Comparison of ENCODE assay signal across 1 cellular context in the genomic region with DNA sequence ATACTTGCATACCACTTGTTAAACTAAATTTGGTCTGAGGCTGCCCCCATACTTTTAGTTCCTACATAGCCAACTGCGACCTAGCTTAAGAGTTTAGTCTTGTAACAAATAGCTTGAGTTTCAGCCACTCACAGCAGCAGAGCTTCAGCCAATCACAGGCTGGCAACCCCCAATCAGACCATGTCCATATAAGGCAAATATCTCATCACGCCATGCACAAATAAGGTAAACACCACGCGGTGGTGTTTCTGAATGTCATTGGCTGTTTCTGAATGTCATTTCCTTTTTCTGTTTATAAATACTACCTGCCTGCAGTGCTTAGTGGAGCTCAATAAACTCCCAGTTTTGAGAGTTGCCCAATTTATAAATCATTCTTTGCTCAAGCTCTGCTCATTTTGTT.
TF ChIP-seq lines count a peak whose summit lies in the region.

No MANE protein-coding gene starts in this region.

TF ChIP-seq in IMR-90, 13 proteins besides CTCF, POLR2A, EP300 and RAD21 (continued from another document):
- TF ChIP-seq, protein P1, sequence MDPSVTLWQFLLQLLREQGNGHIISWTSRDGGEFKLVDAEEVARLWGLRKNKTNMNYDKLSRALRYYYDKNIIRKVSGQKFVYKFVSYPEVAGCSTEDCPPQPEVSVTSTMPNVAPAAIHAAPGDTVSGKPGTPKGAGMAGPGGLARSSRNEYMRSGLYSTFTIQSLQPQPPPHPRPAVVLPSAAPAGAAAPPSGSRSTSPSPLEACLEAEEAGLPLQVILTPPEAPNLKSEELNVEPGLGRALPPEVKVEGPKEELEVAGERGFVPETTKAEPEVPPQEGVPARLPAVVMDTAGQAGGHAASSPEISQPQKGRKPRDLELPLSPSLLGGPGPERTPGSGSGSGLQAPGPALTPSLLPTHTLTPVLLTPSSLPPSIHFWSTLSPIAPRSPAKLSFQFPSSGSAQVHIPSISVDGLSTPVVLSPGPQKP (IDR thresholded peaks at IDR 0.05; ENCODE audit: borderline replicate concordance, low read depth, low read length), result no peak
- TF ChIP-seq MAFK (IDR thresholded peaks at IDR 0.05; ENCODE audit: low read depth, low read length), result no peak
- TF ChIP-seq CHD1 (IDR thresholded peaks at IDR 0.05; ENCODE audit: low read depth, low read length), result no peak
- no peak for TF ChIP-seq BHLHE40 (IDR thresholded peaks at IDR 0.05; ENCODE audit: low read depth, low read length)
- TF ChIP-seq NFE2L2 (IDR thresholded peaks at IDR 0.05; ENCODE audit: low read depth, low read length), result no peak
- no peak for TF ChIP-seq FOS (IDR thresholded peaks at IDR 0.05; ENCODE audit: low read depth, low read length)
- TF ChIP-seq, protein P2, sequence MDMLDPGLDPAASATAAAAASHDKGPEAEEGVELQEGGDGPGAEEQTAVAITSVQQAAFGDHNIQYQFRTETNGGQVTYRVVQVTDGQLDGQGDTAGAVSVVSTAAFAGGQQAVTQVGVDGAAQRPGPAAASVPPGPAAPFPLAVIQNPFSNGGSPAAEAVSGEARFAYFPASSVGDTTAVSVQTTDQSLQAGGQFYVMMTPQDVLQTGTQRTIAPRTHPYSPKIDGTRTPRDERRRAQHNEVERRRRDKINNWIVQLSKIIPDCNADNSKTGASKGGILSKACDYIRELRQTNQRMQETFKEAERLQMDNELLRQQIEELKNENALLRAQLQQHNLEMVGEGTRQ (IDR thresholded peaks at IDR 0.05; ENCODE audit: low read depth, low read length), result no peak
- no peak for TF ChIP-seq MXI1 (IDR thresholded peaks at IDR 0.05; ENCODE audit: borderline replicate concordance, low read depth, low read length)
- no peak for TF ChIP-seq RCOR1 (IDR thresholded peaks at IDR 0.05; ENCODE audit: insufficient replicate concordance, low read length)
- TF ChIP-seq MAZ (IDR thresholded peaks at IDR 0.05; ENCODE audit: borderline replicate concordance, low read depth, low read length), result no peak
- no peak for TF ChIP-seq RFX5 (IDR thresholded peaks at IDR 0.05; ENCODE audit: low read depth, low read length)
TF ChIP-seq in IMR-90: peak in this region for 0.
